In the genomic region with DNA sequence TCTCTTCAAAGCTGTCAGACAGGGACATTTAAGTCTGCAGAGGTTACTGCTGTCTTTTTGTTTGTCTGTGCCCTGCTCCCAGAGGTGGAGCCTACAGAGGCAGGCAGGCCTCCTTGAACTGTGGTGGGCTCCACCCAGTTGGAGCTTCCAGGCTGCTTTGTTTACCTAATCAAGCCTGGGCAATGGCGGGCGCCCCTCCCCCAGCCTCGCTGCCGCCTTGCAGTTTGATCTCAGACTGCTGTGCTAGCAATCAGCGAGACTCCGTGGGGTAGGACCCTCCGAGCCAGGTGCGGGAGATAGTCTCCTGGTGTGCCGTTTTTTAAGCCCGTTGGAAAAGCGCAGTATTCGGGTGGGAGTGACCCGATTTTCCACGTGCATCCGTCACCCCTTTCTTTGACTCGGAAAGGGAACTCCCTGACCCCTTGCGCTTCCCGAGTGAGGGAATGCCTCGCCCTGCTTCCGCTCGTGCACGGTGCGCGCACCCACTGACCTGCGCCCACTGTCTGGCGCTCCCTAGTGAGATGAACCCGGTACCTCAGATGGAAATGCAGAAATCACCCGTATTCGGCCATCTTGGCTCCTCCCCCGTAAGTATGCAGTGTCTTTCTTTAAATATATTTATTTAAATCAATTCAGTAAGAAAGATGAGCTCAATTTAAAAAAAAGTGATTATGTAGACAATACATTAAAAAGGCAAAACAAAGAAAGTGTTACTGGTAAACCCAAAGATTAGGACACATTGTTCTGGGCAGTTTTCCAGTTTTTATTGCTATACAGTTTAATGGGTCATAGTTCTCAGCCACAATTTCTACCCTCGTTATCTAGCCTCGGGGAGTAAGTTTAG, we compare ENCODE assay signal across 8 cellular contexts.
DNase-seq lines count a peak whose midpoint lies in the region; ATAC-seq, FAIRE-seq and TF ChIP-seq lines count a peak whose summit lies in the region.
"Not testable (repeated sequence)": the region's sequence is repeated elsewhere in the genome, so short reads cannot be mapped to it uniquely, and the experiment has no call there.

No MANE protein-coding gene starts in this region.

- not testable (repeated sequence) for TF ChIP-seq EP300 in K562 (IDR thresholded peaks at IDR 0.05; ENCODE audit: low read length)

- not testable (repeated sequence) for H3K23ac ChIP-seq in neuronal stem cell (ENCODE audit: low read depth, low read length, poor library complexity)

- H3K4me2 ChIP-seq in K562 (ENCODE audit: insufficient read depth, low read length), result peak overlapping the region; percentile 71
- H3K4me2 ChIP-seq in neuronal stem cell (ENCODE audit: insufficient read depth, low read length, poor library complexity, severe bottlenecking), result not testable (repeated sequence)

- ATAC-seq in K562, result peak; percentile 96
- peak; percentile 97 for ATAC-seq in left colon

- peak overlapping the region; percentile 21; the same call in 1 of the 2 replicates for H3K27ac ChIP-seq in C4-2B
- peak overlapping the region; percentile 76 for H3K27ac ChIP-seq in HUES64 (ENCODE audit: low read depth, low read length)
- peak overlapping the region; percentile 42; the same call in 2 of the 3 replicates for H3K27ac ChIP-seq in K562 (ENCODE audit: extremely low read depth, low read depth, low read length)
- H3K27ac ChIP-seq in neuronal stem cell (replicated peaks; ENCODE audit: low read length), result peak overlapping the region; percentile 61

- WGBS in HUES64, result 69% methylated on average over 30 of the region's 32 CpGs
- whole genome bisulfite sequencing in K562 (ENCODE audit: insufficient coverage, low coverage, missing lambda C conversion rate), result 0% methylated on average over 25 of the region's 32 CpGs
- no CpG with 5 or more reads among the region's 32 CpGs for WGBS in neuronal stem cell (ENCODE audit: extremely low coverage in 2 of 2, insufficient read length in 2 of 2, insufficient replicate concordance in 1 of 2), 2 donors

- TF ChIP-seq POLR2A in K562 (conservative IDR thresholded peaks at IDR 0.05), result peak; percentile 63; the same call in 1 of the 2 replicates

- not testable (repeated sequence) for DNase-seq in H7; neuronal stem cell (ENCODE audit: low spot score)
- peak; percentile 20 to 43 for DNase-seq in NCI-H526 (lab: John Stamatoyannopoulos, UW)
- peak; percentile 20 for DNase-seq in RPMI8226
- DNase-seq in K562 (ENCODE audit: extremely low read depth in 1 of 4, low spot score in 3 of 4), result peak in 2 of 4 experiments; percentile 16 to 66
- peak; percentile 62 to 80 for DNase-seq in left colon

- H2AFZ ChIP-seq in K562 (ENCODE audit: low read depth, low read length) (peak overlapping the region; percentile 94), neuronal stem cell (ENCODE audit: low read length) (peak overlapping the region; percentile 53)

- H3K4me3 ChIP-seq in H7 (ENCODE audit: insufficient read depth, low read depth, low read length) (peak overlapping the region; percentile 25), HUES64 (ENCODE audit: low read length) (peak overlapping the region; percentile 46), K562 (peak overlapping the region; percentile 14)
- H3K4me3 ChIP-seq in neuronal stem cell (ENCODE audit: low read length in 2 of 2), result not testable (repeated sequence)

- not testable (repeated sequence) for H4K91ac ChIP-seq in neuronal stem cell (ENCODE audit: low read depth, low read length, poor library complexity)

- in situ Hi-C loops in K562 (cut with MboI), result not testable (repeated sequence)

- not testable (repeated sequence) for H3K4ac ChIP-seq in neuronal stem cell (ENCODE audit: low read length)

- not testable (repeated sequence) for H3K79me2 ChIP-seq in K562 (ENCODE audit: control insufficient read depth, insufficient read depth, low read length)

- not testable (repeated sequence) for H2BK5ac ChIP-seq in neuronal stem cell (ENCODE audit: low read length)

- H3K18ac ChIP-seq in neuronal stem cell (ENCODE audit: low read length), result not testable (repeated sequence)

- H4K20me1 ChIP-seq in K562 (replicated peaks; ENCODE audit: control insufficient read depth, insufficient read depth, low read length), result not testable (repeated sequence)

- H2BK120ac ChIP-seq in neuronal stem cell (ENCODE audit: low read depth, low read length), result not testable (repeated sequence)

- H3K4me1 ChIP-seq in HUES64 (ENCODE audit: insufficient read depth, low read length), result peaks cover 18% of the 10 kb centered on the region
- not testable (repeated sequence) for H3K4me1 ChIP-seq in K562 (replicated peaks in 1 of 2; ENCODE audit: control insufficient read depth in 2 of 2, insufficient read depth in 2 of 2, low read length in 2 of 2); neuronal stem cell (ENCODE audit: control insufficient read depth in 2 of 2, insufficient read depth in 1 of 2, low read depth in 1 of 2, low read length in 2 of 2)

- not testable (repeated sequence) for H3K36me3 ChIP-seq in H7 (replicated peaks; ENCODE audit: control insufficient read depth, insufficient read depth, low read length); HUES64 (ENCODE audit: insufficient read depth, low read length); K562 (ENCODE audit: control insufficient read depth, insufficient read depth, low read length); neuronal stem cell (replicated peaks in 1 of 2; ENCODE audit: control insufficient read depth in 2 of 2, insufficient read depth in 2 of 2, low read length in 2 of 2)

- not testable (repeated sequence) for H2BK15ac ChIP-seq in neuronal stem cell (ENCODE audit: low read length)

- BruUV-seq in K562 (replicated peaks; lab: Mats Ljungman, UMichigan), result TSS peak; percentile 50

- CTCF ChIA-PET in K562 (lab: Yijun Ruan, JAX; ENCODE audit: low intra/inter-chr PET ratio), result not testable (repeated sequence)

- H3K27me3 ChIP-seq in H7 (ENCODE audit: control insufficient read depth, insufficient read depth, low read length); HUES64 (ENCODE audit: insufficient read depth, low read length); K562 (ENCODE audit: control insufficient read depth in 2 of 2, insufficient read depth in 2 of 2, low read length in 2 of 2); neuronal stem cell (ENCODE audit: control insufficient read depth in 3 of 3, insufficient read depth in 3 of 3, low read depth in 1 of 3, low read length in 3 of 3): not testable (repeated sequence)

- H3K14ac ChIP-seq in neuronal stem cell (ENCODE audit: low read length), result not testable (repeated sequence)

- intact Hi-C loops in K562 (cut with micrococcal nuclease), result loop anchor here (5.0 to 10.0 kb wide), 2 partner anchors 277 to 985 kb away; no protein-coding TSS in a partner anchor
- intact Hi-C loops in left colon (cut with DNase I, micrococcal nuclease), result not testable (repeated sequence)

- not testable (repeated sequence) for H2AK5ac ChIP-seq in neuronal stem cell (ENCODE audit: low read depth, low read length)

- peak; percentile 65 to 70 for TF ChIP-seq RAD21 in K562 (CRISPR knock-in tag; conservative IDR thresholded peaks at IDR 0.05 in 1 of 2, IDR thresholded peaks at IDR 0.05 in 1 of 2)

- H3K9ac ChIP-seq in HUES64 (ENCODE audit: low read depth, low read length) (peak overlapping the region; percentile 62), K562 (ENCODE audit: insufficient read depth in 1 of 2, low read depth in 2 of 2, low read length in 2 of 2) (peak overlapping the region in 1 of 2 experiments; percentile 56; a peak in 2 of 4 replicates)
- H3K9ac ChIP-seq in neuronal stem cell (ENCODE audit: low read depth, low read length, poor library complexity), result not testable (repeated sequence)

- H3K9me3 ChIP-seq in HUES64 (ENCODE audit: insufficient read depth, low read depth, low read length); K562 (replicated peaks; ENCODE audit: control insufficient read depth, insufficient read depth, low read depth, low read length); neuronal stem cell (replicated peaks in 1 of 2; ENCODE audit: control insufficient read depth in 2 of 2, insufficient read depth in 1 of 2, low read depth in 1 of 2, low read length in 2 of 2): not testable (repeated sequence)

- not testable (repeated sequence) for H4K8ac ChIP-seq in neuronal stem cell (ENCODE audit: low read depth, low read length)

- not testable (repeated sequence) for H2BK12ac ChIP-seq in neuronal stem cell (ENCODE audit: low read length)

- not testable (repeated sequence) for H3K79me1 ChIP-seq in neuronal stem cell (ENCODE audit: low read depth, low read length)

- H3K9me1 ChIP-seq in K562 (ENCODE audit: control insufficient read depth, insufficient read depth, low read length), result not testable (repeated sequence)

- not testable (repeated sequence) for FAIRE-seq in K562 (lab: Jason Lieb, UNC)

- POLR2A ChIA-PET in K562 (lab: Yijun Ruan, JAX), result not testable (repeated sequence)

- not testable (repeated sequence) for TF ChIP-seq CTCF in C4-2B (conservative IDR thresholded peaks at IDR 0.05)
- TF ChIP-seq CTCF in K562 (IDR thresholded peaks at IDR 0.05 in 2 of 3, conservative IDR thresholded peaks at IDR 0.05 in 1 of 3; ENCODE audit: insufficient read depth in 2 of 3, low read depth in 1 of 3, low read length in 3 of 3), result peak; percentile 28 to 56 (median 50); a peak in 5 of 6 replicates

Comparison
In these comparisons a context has a peak if more than half of its experiments do, and no peak if none do; other contexts are left out.
1. H3K27ac ChIP-seq: peak in every context shown above with its lines; median percentile 76 in HUES64; 61 in neuronal stem cell; 42 in K562; 21 in C4-2B.